In the genomic region with DNA sequence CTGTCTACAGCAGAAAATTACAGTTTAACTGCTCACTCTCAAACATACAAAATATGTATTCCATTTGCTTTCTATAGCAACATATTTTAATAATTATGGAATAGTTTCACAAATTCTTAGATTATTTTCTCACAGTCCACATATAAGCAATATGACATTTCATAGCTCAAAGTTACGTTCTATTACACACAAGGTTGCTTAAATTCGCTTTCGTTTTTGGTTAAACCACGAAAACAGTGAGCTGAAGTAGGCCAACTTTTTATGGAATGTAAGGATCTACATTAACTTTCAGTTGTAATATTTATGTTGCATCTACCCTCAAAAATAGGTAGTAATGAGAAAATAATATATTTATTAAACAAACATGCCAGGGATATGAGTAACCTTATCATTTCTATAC, we compare ENCODE assay signal across 25 cellular contexts.
"Had no signal": no experiment of that assay in that cellular context is flagged by ENCODE, and none has a peak within 500 bp of the region (broad histone marks: within the 10 kb centered on the region; RNA-seq: fewer than 3 reads in every experiment).

No MANE protein-coding gene starts in this region.

- H3K4me1 Mint-ChIP-seq: activated B cell treated with CpG ODN at 0.5 μM for 24 hours; activated CD4-positive, alpha-beta T cell treated with anti-CD3 and anti-CD28 coated beads, Interleukin-2, amount 10 ng/mL, durations not matched to agents 24 days and 14 days; activated CD8-positive, alpha-beta memory T cell treated with anti-CD3 and anti-CD28 coated beads, Interleukin-2, amount 10 ng/mL, durations not matched to agents 7 days and 5 days; activated naive CD8-positive, alpha-beta T cell treated with anti-CD3 and anti-CD28 coated beads, Interleukin-2, amount 50 U/mL, for 24 hours had no signal

- ATAC-seq: activated CD8-positive, alpha-beta memory T cell treated with anti-CD3 and anti-CD28 coated beads, Interleukin-2, amount 10 ng/mL, durations not matched to agents 7 days and 5 days; activated naive CD4-positive, alpha-beta T cell treated with anti-CD3 and anti-CD28 coated beads, Interleukin-2, amount 50 U/mL, for 72 hours; activated naive CD8-positive, alpha-beta T cell treated with anti-CD3 and anti-CD28 coated beads, Interleukin-2, amount 50 U/mL, for 24 hours; body of pancreas; T-helper 17 cell had no signal

- H3K4me3 Mint-ChIP-seq: activated B cell treated with CpG ODN at 0.5 μM for 24 hours; activated CD4-positive, alpha-beta T cell treated with anti-CD3 and anti-CD28 coated beads, Interleukin-2, amount 10 ng/mL, durations not matched to agents 24 days and 14 days; activated CD8-positive, alpha-beta memory T cell treated with anti-CD3 and anti-CD28 coated beads, Interleukin-2, amount 10 ng/mL, durations not matched to agents 7 days and 5 days; activated naive CD8-positive, alpha-beta T cell treated with anti-CD3 and anti-CD28 coated beads, Interleukin-2, amount 50 U/mL, for 24 hours; activated T-cell treated with anti-CD3 and anti-CD28 coated beads, Interleukin-2, amount 50 U/mL, for 24 hours; T-helper 17 cell had no signal

- H3K27ac Mint-ChIP-seq: activated B cell treated with CpG ODN at 0.5 μM for 24 hours; activated CD4-positive, alpha-beta T cell treated with anti-CD3 and anti-CD28 coated beads, Interleukin-2, amount 10 ng/mL, durations not matched to agents 24 days and 14 days; activated CD8-positive, alpha-beta memory T cell treated with anti-CD3 and anti-CD28 coated beads, Interleukin-2, amount 10 ng/mL, durations not matched to agents 7 days and 5 days; activated naive CD4-positive, alpha-beta T cell treated with anti-CD3 and anti-CD28 coated beads, Interleukin-2, amount 50 U/mL, for 72 hours; activated naive CD8-positive, alpha-beta T cell treated with anti-CD3 and anti-CD28 coated beads, Interleukin-2, amount 50 U/mL, for 24 hours; activated T-cell treated with anti-CD3 and anti-CD28 coated beads, Interleukin-2, amount 50 U/mL, for 24 hours; T-helper 17 cell had no signal

- H3K27me3 Mint-ChIP-seq: activated B cell treated with CpG ODN at 0.5 μM for 24 hours; activated CD4-positive, alpha-beta T cell treated with anti-CD3 and anti-CD28 coated beads, Interleukin-2, amount 10 ng/mL, durations not matched to agents 24 days and 14 days; activated CD8-positive, alpha-beta memory T cell treated with anti-CD3 and anti-CD28 coated beads, Interleukin-2, amount 10 ng/mL, durations not matched to agents 7 days and 5 days; activated naive CD8-positive, alpha-beta T cell treated with anti-CD3 and anti-CD28 coated beads, Interleukin-2, amount 50 U/mL, for 24 hours; activated T-cell treated with anti-CD3 and anti-CD28 coated beads, Interleukin-2, amount 50 U/mL, for 24 hours; T-helper 17 cell had no signal

- H3K36me3 Mint-ChIP-seq: activated CD8-positive, alpha-beta memory T cell treated with anti-CD3 and anti-CD28 coated beads, Interleukin-2, amount 10 ng/mL, durations not matched to agents 7 days and 5 days had no signal

- H3K9me3 Mint-ChIP-seq: activated B cell treated with CpG ODN at 0.5 μM for 24 hours; activated CD4-positive, alpha-beta T cell treated with anti-CD3 and anti-CD28 coated beads, Interleukin-2, amount 10 ng/mL, durations not matched to agents 24 days and 14 days; activated naive CD8-positive, alpha-beta T cell treated with anti-CD3 and anti-CD28 coated beads, Interleukin-2, amount 50 U/mL, for 24 hours had no signal

- DNase-seq: activated B cell treated with CpG ODN at 0.5 μM for 24 hours; activated CD4-positive, alpha-beta T cell treated with anti-CD3 and anti-CD28 coated beads for 1 hour; activated CD4-positive, alpha-beta T cell treated with anti-CD3 and anti-CD28 coated beads, Interleukin-2, amount 10 ng/mL, durations not matched to agents 24 days and 14 days; activated CD4-positive, alpha-beta T cell treated with anti-CD3 and anti-CD28 coated beads, Interleukin-2, amount 50 U/mL, for 48 hours; activated CD8-positive, alpha-beta memory T cell treated with anti-CD3 and anti-CD28 coated beads, Interleukin-2, amount 10 ng/mL, durations not matched to agents 7 days and 5 days; activated effector memory CD4-positive, alpha-beta T cell treated with anti-CD3 and anti-CD28 coated beads, Interleukin-2, amount 50 U/mL, for 16 hours; activated naive CD4-positive, alpha-beta T cell treated with Interleukin-2 at 50 U/mL for 16 hours; activated naive CD8-positive, alpha-beta T cell treated with anti-CD3 and anti-CD28 coated beads, Interleukin-2, amount 50 U/mL, for 24 hours; activated T-cell treated with anti-CD3 and anti-CD28 coated beads, Interleukin-2, amount 50 U/mL, for 24 hours; amniotic stem cell; body of pancreas; central memory CD4-positive, alpha-beta T cell; cortex of kidney; Kasumi-1; MV-4-11; NCI-H1092 treated with DMSO at 0.1 percent for 48 hours; NCI-H1417 treated with DMSO at 0.1 percent for 48 hours; NCI-H1694; NCI-H2029; NCI-H345; NCI-H510A treated with DMSO at 0.1 percent for 48 hours; NCI-H69; T-helper 17 cell; T-helper 9 cell had no signal
